11 cellular contexts compared by ENCODE assay signal in genomic region chr5:177131711-177132503, GRCh38. TPM values are rescaled to one million over a fixed set of nuclear protein-coding genes. Genes with fewer than 3 reads are reported as not detected.
DNase-seq lines count a peak whose midpoint lies in the region; ATAC-seq, FAIRE-seq and TF ChIP-seq lines count a peak whose summit lies in the region.
"Had no signal": no experiment of that assay in that cellular context is flagged by ENCODE, and none has a peak within 500 bp of the region (broad histone marks: within the 10 kb centered on the region; RNA-seq: fewer than 3 reads in every experiment).

No MANE protein-coding gene starts in this region.

- H3K9me3 ChIP-seq in CD8-positive, alpha-beta T cell (ENCODE audit: low read length): no peaks in the 10 kb centered on the region
- H3K9me3 ChIP-seq in right atrium auricular region (no peaks in the 10 kb centered on the region), trophoblast cell (ENCODE audit: insufficient read depth, low read depth, low read length) (peaks cover 2% of the 10 kb centered on the region)

- H3K14ac ChIP-seq in trophoblast cell (ENCODE audit: low read length): peak overlapping the region; percentile 86

- H3K4ac ChIP-seq in trophoblast cell (ENCODE audit: low read depth, low read length): peak overlapping the region; percentile 56

- peak overlapping the region; percentile 90 for H4K91ac ChIP-seq in trophoblast cell (ENCODE audit: low read depth, low read length)

- peak overlapping the region; percentile 44 for H2BK120ac ChIP-seq in trophoblast cell (ENCODE audit: insufficient read depth, low read length, poor library complexity)

- intact Hi-C loops in CD8-positive, alpha-beta T cell (cut with DNase I, micrococcal nuclease): loop anchor here (2.0 to 10.0 kb wide), 6 partner anchors 125 to 1493 kb away; partner anchors contain the start of genes PRELID1 (in 2 of the 2), RAB24 (in 2 of the 2), UIMC1 (in 2 of the 2) and B4GALT7 (in 1 of the 2)
- intact Hi-C loops in activated CD8-positive, alpha-beta T cell treated with anti-CD3 and anti-CD28 coated beads for 36 hours (cut with micrococcal nuclease): no loop called here

- no peak overlapping the region for H3K27ac ChIP-seq in CD8-positive, alpha-beta T cell (ENCODE audit: low read depth, low read length)
- H3K27ac ChIP-seq in right atrium auricular region (peak overlapping the region; percentile 91 to 96), trophoblast cell (ENCODE audit: low read depth, low read length) (peak overlapping the region; percentile 89)

- H3K23ac ChIP-seq in trophoblast cell (ENCODE audit: low read length): no peak overlapping the region

- H3K9ac ChIP-seq in trophoblast cell (ENCODE audit: low read length): peak overlapping the region; percentile 54

- no peaks in the 10 kb centered on the region for H3K9me3 Mint-ChIP-seq in CD8-positive, alpha-beta T cell
- H3K9me3 Mint-ChIP-seq in activated CD8-positive, alpha-beta T cell treated with anti-CD3 and anti-CD28 coated beads for 36 hours: no peaks in the 10 kb centered on the region

- no peak for FAIRE-seq in RCC 7860 (lab: Jason Lieb, UNC)

- peak overlapping the region; percentile 65 for H3K4me3 Mint-ChIP-seq in CD8-positive, alpha-beta T cell
- H3K4me3 Mint-ChIP-seq in activated CD8-positive, alpha-beta T cell treated with anti-CD3 and anti-CD28 coated beads for 36 hours: peak overlapping the region; percentile 8

- H2AFZ ChIP-seq in trophoblast cell (ENCODE audit: insufficient read depth, low read length, poor library complexity): peak overlapping the region; percentile 75

- no peak for TF ChIP-seq CTCF in CD8-positive, alpha-beta T cell (IDR thresholded peaks at IDR 0.05)
- no peak for TF ChIP-seq CTCF in activated CD8-positive, alpha-beta T cell treated with anti-CD3 and anti-CD28 coated beads for 36 hours (IDR thresholded peaks at IDR 0.05)
- TF ChIP-seq CTCF in right atrium auricular region (IDR thresholded peaks at IDR 0.05): no peak

- H3K4me1 ChIP-seq in CD8-positive, alpha-beta T cell (ENCODE audit: insufficient read depth, low read length): peaks cover 44% of the 10 kb centered on the region
- H3K4me1 ChIP-seq in right atrium auricular region: peaks cover 0 to 36% of the 10 kb centered on the region in 2 donors
- peaks cover 18 to 24% of the 10 kb centered on the region in 2 experiments for H3K4me1 ChIP-seq in trophoblast cell (ENCODE audit: control insufficient read depth in 1 of 2, insufficient read depth in 2 of 2, low read length in 2 of 2)

- no peaks in the 10 kb centered on the region for H3K27me3 ChIP-seq in CD8-positive, alpha-beta T cell (ENCODE audit: insufficient read depth, low read length)
- no peaks in the 10 kb centered on the region for H3K27me3 ChIP-seq in right atrium auricular region
- no peaks in the 10 kb centered on the region for H3K27me3 ChIP-seq in trophoblast cell (ENCODE audit: insufficient read depth, low read length)

- H2BK12ac ChIP-seq in trophoblast cell (ENCODE audit: low read length): peak overlapping the region; percentile 53

- peaks cover 8% of the 10 kb centered on the region for H3K36me3 ChIP-seq in CD8-positive, alpha-beta T cell (ENCODE audit: insufficient read depth, low read length)
- H3K36me3 ChIP-seq in right atrium auricular region (peaks cover 18% of the 10 kb centered on the region), trophoblast cell (ENCODE audit: control insufficient read depth in 1 of 2, insufficient read depth in 2 of 2, low read length in 2 of 2) (peaks cover 2 to 8% of the 10 kb centered on the region in 2 experiments)

- no peaks in the 10 kb centered on the region for H3K27me3 Mint-ChIP-seq in CD8-positive, alpha-beta T cell (ENCODE audit: low read depth)
- no peaks in the 10 kb centered on the region for H3K27me3 Mint-ChIP-seq in activated CD8-positive, alpha-beta T cell treated with anti-CD3 and anti-CD28 coated beads for 36 hours

- peaks cover 25% of the 10 kb centered on the region for H3K79me1 ChIP-seq in trophoblast cell (ENCODE audit: low read length)

- no peak for DNase-seq in CD8-positive, alpha-beta T cell
- peak; percentile 17 for DNase-seq in activated CD8-positive, alpha-beta T cell treated with anti-CD3 and anti-CD28 coated beads for 36 hours
- DNase-seq in right atrium auricular region (ENCODE audit: low spot score) (no peak), trophoblast cell (peak in 1 of 2 donors; percentile 30), NCI-H1105 treated with DMSO at 0.1 percent for 48 hours (lab: John Stamatoyannopoulos, UW) (no peak), epidermal melanocyte (ENCODE audit: insufficient read length, low spot score) (no peak), RCC 7860 (ENCODE audit: low spot score) (no peak)
- DNase-seq: DMS153; NCI-H1694; stimulated activated CD4-positive, alpha-beta T cell treated with anti-CD3 and anti-CD28 coated beads, Interleukin-12 subunit alpha, Interleukin-12 subunit beta, amount 100 ng/mL, for 4 hours had no signal

- H3K4me1 Mint-ChIP-seq in CD8-positive, alpha-beta T cell (ENCODE audit: low read depth): peaks cover 47% of the 10 kb centered on the region
- peaks cover 41% of the 10 kb centered on the region for H3K4me1 Mint-ChIP-seq in activated CD8-positive, alpha-beta T cell treated with anti-CD3 and anti-CD28 coated beads for 36 hours (ENCODE audit: low read depth)

- H3K18ac ChIP-seq in trophoblast cell (ENCODE audit: low read length): peak overlapping the region; percentile 12

- H3K4me3 ChIP-seq in CD8-positive, alpha-beta T cell (ENCODE audit: low read depth, low read length): no peak overlapping the region
- H3K4me3 ChIP-seq in right atrium auricular region (peak overlapping the region; percentile 74 to 76), trophoblast cell (ENCODE audit: low read depth, low read length) (peak overlapping the region; percentile 78)

- no peak for ATAC-seq in CD8-positive, alpha-beta T cell
- no peak for ATAC-seq in activated CD8-positive, alpha-beta T cell treated with anti-CD3 and anti-CD28 coated beads for 36 hours
- no peak for ATAC-seq in HG03342 (IDR thresholded peaks at IDR 0.05; ENCODE audit: unreplicated experiment)

- peak overlapping the region; percentile 94 for H4K8ac ChIP-seq in trophoblast cell (ENCODE audit: low read depth, low read length)

- peaks cover 20% of the 10 kb centered on the region for H3K36me3 Mint-ChIP-seq in CD8-positive, alpha-beta T cell
- peaks cover 23% of the 10 kb centered on the region for H3K36me3 Mint-ChIP-seq in activated CD8-positive, alpha-beta T cell treated with anti-CD3 and anti-CD28 coated beads for 36 hours (ENCODE audit: low read depth)

- WGBS in trophoblast cell (ENCODE audit: extremely low coverage, insufficient coverage, insufficient read length): no CpG with 5 or more reads among the region's 73 CpGs

- H2BK5ac ChIP-seq in trophoblast cell (ENCODE audit: low read depth, low read length, poor library complexity): peak overlapping the region; percentile 42

- H3K27ac Mint-ChIP-seq in CD8-positive, alpha-beta T cell: peak overlapping the region; percentile 8
- peak overlapping the region; percentile 8 for H3K27ac Mint-ChIP-seq in activated CD8-positive, alpha-beta T cell treated with anti-CD3 and anti-CD28 coated beads for 36 hours

- H3K4me2 ChIP-seq in trophoblast cell (ENCODE audit: low read length): peak overlapping the region; percentile 95

- peak overlapping the region; percentile 38 for H2AK5ac ChIP-seq in trophoblast cell (ENCODE audit: low read length)

- H4K12ac ChIP-seq in trophoblast cell (ENCODE audit: low read depth, low read length): peak overlapping the region; percentile 92

- POLR2A ChIA-PET in CD8-positive, alpha-beta T cell (lab: Charles Lee): interaction anchor here (0.6 to 2.7 kb wide), 3 partner anchors 18 to 1468 kb away, joined by 3 to 10 read pairs (median 4); no protein-coding TSS in a partner anchor
- POLR2A ChIA-PET in activated CD8-positive, alpha-beta T cell treated with anti-CD3 and anti-CD28 coated beads for 36 hours (lab: Charles Lee): interaction anchor here (0.7 to 2.1 kb wide), 3 partner anchors 10 to 146 kb away, joined by 3 to 10 read pairs (median 3); no protein-coding TSS in a partner anchor

- H3K79me2 ChIP-seq in trophoblast cell (ENCODE audit: control insufficient read depth, insufficient read depth, low read length, poor library complexity): peaks cover 30% of the 10 kb centered on the region

- CTCF ChIA-PET in CD8-positive, alpha-beta T cell (lab: Charles Lee): interaction anchor here (0.8 to 11.7 kb wide), 3 partner anchors 18 to 179 kb away, joined by 3 to 74 read pairs (median 3); no protein-coding TSS in a partner anchor
- CTCF ChIA-PET in activated CD8-positive, alpha-beta T cell treated with anti-CD3 and anti-CD28 coated beads for 36 hours (lab: Charles Lee): interaction anchor here (0.7 to 2.2 kb wide), 2 partner anchors 17 to 18 kb away, joined by 3 to 8 read pairs; no protein-coding TSS in a partner anchor

RNA-seq across cellular contexts. Expression of gene NSD1, which starts 1.7 kb away (rescaled TPM):
- total RNA-seq in CD8-positive, alpha-beta T cell: 10 to 100 TPM; 71.8 to 75.2 TPM
- 10 to 100 TPM; 60.1 to 64.8 TPM for total RNA-seq in activated CD8-positive, alpha-beta T cell treated with anti-CD3 and anti-CD28 coated beads for 36 hours
- 10 to 100 TPM; 25.4 to 26.7 TPM for total RNA-seq in right atrium auricular region
- 22.2 and 23.8 TPM in 2 replicates for polyA plus RNA-seq in trophoblast cell (2013)

RNA-seq across cellular contexts. Expression of gene FGFR4, which starts 45.2 kb away (rescaled TPM):
- total RNA-seq in CD8-positive, alpha-beta T cell: 1 to 10 TPM; 2.6 TPM
- total RNA-seq in activated CD8-positive, alpha-beta T cell treated with anti-CD3 and anti-CD28 coated beads for 36 hours: 1 to 10 TPM; 1.3 to 2.2 TPM
- total RNA-seq in right atrium auricular region: 1 to 10 TPM in 1 of 2 donors, under 1 TPM in 1; 0.48 to 1.5 TPM
- 4.8 and 5.3 TPM in 2 replicates for polyA plus RNA-seq in trophoblast cell (2013)
